9 cellular contexts compared by ENCODE assay signal in genomic region chr17:39737761-39738567, GRCh38. TPM values are rescaled to one million over a fixed set of nuclear protein-coding genes. Genes with fewer than 3 reads are reported as not detected.
A peak's percentile ranks its signal among the peaks of the same experiment; 100 is the strongest.
DNase-seq lines count a peak whose midpoint lies in the region; TF ChIP-seq lines count a peak whose summit lies in the region.
"Had no signal": no experiment of that assay in that cellular context is flagged by ENCODE, and none has a peak within 500 bp of the region (broad histone marks: within the 10 kb centered on the region; RNA-seq: fewer than 3 reads in every experiment).

Gene GRB7 (plus strand): TSS chr17:39737938. CDS start chr17:39742302, 4,364 bp downstream.

- peak within 1 kb of the TSS; percentile 26 to 66 (median 50) for H3K4me3 ChIP-seq in Peyer's patch
- H3K4me3 ChIP-seq in trophoblast cell (ENCODE audit: low read depth, low read length): peak within 1 kb of the TSS; percentile 57

- DNase-seq in DMS 273 (lab: John Stamatoyannopoulos, UW; ENCODE audit: unreplicated experiment) (peak; percentile 54), DMS 273 treated with DMSO at 0.1 percent for 48 hours (lab: John Stamatoyannopoulos, UW) (no peak), Peyer's patch (peak in 2 of 3 donors; percentile 87 to 91), glomerular visceral epithelial cell (ENCODE audit: extremely low spot score) (peak; percentile 61), trophoblast cell (peak; percentile 66 to 74), mesenteric fat pad (ENCODE audit: low spot score) (no peak), SHP77 treated with DMSO at 0.1 percent for 48 hours (lab: John Stamatoyannopoulos, UW) (no peak)
- no peak for DNase-seq in stimulated activated CD4-positive, alpha-beta T cell treated with anti-CD3 and anti-CD28 coated beads, Interleukin-12 subunit alpha, Interleukin-12 subunit beta, amount 100 ng/mL, for 4 hours

- peak within 1 kb of the TSS; percentile 43 for H2AFZ ChIP-seq in trophoblast cell (ENCODE audit: insufficient read depth, low read length, poor library complexity)

- peak within 1 kb of the TSS; percentile 49 for H3K14ac ChIP-seq in trophoblast cell (ENCODE audit: low read length)

- no peak within 1 kb of the TSS for H3K23ac ChIP-seq in trophoblast cell (ENCODE audit: low read length)

- no peak within 1 kb of the TSS for H2AK5ac ChIP-seq in trophoblast cell (ENCODE audit: low read length)

- H4K91ac ChIP-seq in trophoblast cell (ENCODE audit: low read depth, low read length): peak within 1 kb of the TSS; percentile 50

- WGBS in trophoblast cell (ENCODE audit: extremely low coverage, insufficient coverage, insufficient read length): no CpG with 5 or more reads among the region's 34 CpGs

- no peaks in the 10 kb centered on the region for H3K9me3 ChIP-seq in Peyer's patch
- no peaks in the 10 kb centered on the region for H3K9me3 ChIP-seq in trophoblast cell (ENCODE audit: insufficient read depth, low read depth, low read length)

- H2BK12ac ChIP-seq in trophoblast cell (ENCODE audit: low read length): no peak within 1 kb of the TSS

- H3K27me3 ChIP-seq in Peyer's patch (no peaks in the 10 kb centered on the region), trophoblast cell (ENCODE audit: insufficient read depth, low read length) (no peaks in the 10 kb centered on the region)

- H3K9ac ChIP-seq in trophoblast cell (ENCODE audit: low read length): no peak within 1 kb of the TSS

- H4K12ac ChIP-seq in trophoblast cell (ENCODE audit: low read depth, low read length): peak within 1 kb of the TSS; percentile 7

- H3K27ac ChIP-seq in Peyer's patch: peak within 1 kb of the TSS in 3 of 4 donors; percentile 69 to 90 (median 86)
- no peak within 1 kb of the TSS for H3K27ac ChIP-seq in trophoblast cell (ENCODE audit: low read depth, low read length)

- H3K36me3 ChIP-seq in Peyer's patch: peaks cover 0 to 9% (median 0%) of the 10 kb centered on the region in 3 donors
- peaks cover 3 to 7% of the 10 kb centered on the region in 2 experiments for H3K36me3 ChIP-seq in trophoblast cell (ENCODE audit: control insufficient read depth in 1 of 2, insufficient read depth in 2 of 2, low read length in 2 of 2)

- H3K4me2 ChIP-seq in trophoblast cell (ENCODE audit: low read length): peak within 1 kb of the TSS; percentile 85

- peak within 1 kb of the TSS; percentile 15 for H2BK120ac ChIP-seq in trophoblast cell (ENCODE audit: insufficient read depth, low read length, poor library complexity)

- peaks cover 0 to 34% (median 15%) of the 10 kb centered on the region in 4 donors for H3K4me1 ChIP-seq in Peyer's patch
- peaks cover 12 to 28% of the 10 kb centered on the region in 2 experiments for H3K4me1 ChIP-seq in trophoblast cell (ENCODE audit: control insufficient read depth in 1 of 2, insufficient read depth in 2 of 2, low read length in 2 of 2)

- H3K18ac ChIP-seq in trophoblast cell (ENCODE audit: low read length): peak within 1 kb of the TSS; percentile 10

- peak within 1 kb of the TSS; percentile 46 for H4K8ac ChIP-seq in trophoblast cell (ENCODE audit: low read depth, low read length)

- H3K79me1 ChIP-seq in trophoblast cell (ENCODE audit: low read length): peaks cover 18% of the 10 kb centered on the region

- no peak within 1 kb of the TSS for H3K4ac ChIP-seq in trophoblast cell (ENCODE audit: low read depth, low read length)

- TF ChIP-seq CTCF in Peyer's patch (IDR thresholded peaks at IDR 0.05): no peak

- peak; percentile 76 to 89 for TF ChIP-seq POLR2A in Peyer's patch (IDR thresholded peaks at IDR 0.05)

- peak within 1 kb of the TSS; percentile 25 for H2BK5ac ChIP-seq in trophoblast cell (ENCODE audit: low read depth, low read length, poor library complexity)

- peaks cover 8% of the 10 kb centered on the region for H3K79me2 ChIP-seq in trophoblast cell (ENCODE audit: control insufficient read depth, insufficient read depth, low read length, poor library complexity)

RNA-seq across cellular contexts. Expression of gene GRB7, which starts in this region (rescaled TPM):
- total RNA-seq in Peyer's patch (10 to 100 TPM; 14.0 to 64.0 (median 26.3) TPM), mesenteric fat pad (0.29 TPM)
- 28.4 and 29.4 TPM in 2 replicates for polyA plus RNA-seq in trophoblast cell (2013)
- total RNA-seq: myocyte had no signal

Comparison
In these comparisons a context has a peak if more than half of its experiments do, and no peak if none do; other contexts are left out.
1. RNA of gene GRB7 (total RNA-seq): 14.0 to 64.0 TPM in Peyer's patch; 0.29 TPM in mesenteric fat pad (single experiment); every median in the first group is over 10 times any median in the second.
2. DNase-seq: peak in DMS 273 (single experiment), Peyer's patch (2 of 3), glomerular visceral epithelial cell (single experiment) and trophoblast cell (2 of 2); none in DMS 273 treated with DMSO at 0.1 percent for 48 hours (single experiment), stimulated activated CD4-positive, alpha-beta T cell treated with anti-CD3 and anti-CD28 coated beads, Interleukin-12 subunit alpha, Interleukin-12 subunit beta, amount 100 ng/mL, for 4 hours (single experiment), mesenteric fat pad (single experiment) and SHP77 treated with DMSO at 0.1 percent for 48 hours (single experiment).